ENCODE assay signal across 1 cellular context in genomic region chr4:88008133-88008621, GRCh38.
TF ChIP-seq lines count a peak whose summit lies in the region.

No MANE protein-coding gene starts in this region.

TF ChIP-seq in H1, 55 proteins besides CTCF, POLR2A, EP300 and RAD21:
- TF ChIP-seq ASH2L (IDR thresholded peaks at IDR 0.05; ENCODE audit: low read length) = peak; percentile 80
- TF ChIP-seq RFX5 (IDR thresholded peaks at IDR 0.05; ENCODE audit: borderline replicate concordance, low read depth, low read length) = no peak
- TF ChIP-seq ATF3 (IDR thresholded peaks at IDR 0.05; ENCODE audit: insufficient read depth, low read depth, low read length) = no peak
- no peak for TF ChIP-seq PHF8 (conservative IDR thresholded peaks at IDR 0.05; ENCODE audit: low read depth, low read length)
- TF ChIP-seq KDM5A (IDR thresholded peaks at IDR 0.05; ENCODE audit: low read length) = no peak
- peak; percentile 69; the same call in 1 of the 2 replicates for TF ChIP-seq YY1 (IDR thresholded peaks at IDR 0.05; ENCODE audit: low read depth, low read length)
- no peak for TF ChIP-seq USF2 (IDR thresholded peaks at IDR 0.05; ENCODE audit: low read length)
- 0 out of 4 replicates have a peak, but pooled peaks of 1 of the 2 experiments have one; percentile 11 for TF ChIP-seq SIN3A (conservative IDR thresholded peaks at IDR 0.05 in 1 of 2, IDR thresholded peaks at IDR 0.05 in 1 of 2; ENCODE audit: low read depth in 1 of 2, low read length in 2 of 2)
- no peak for TF ChIP-seq SIX5 (IDR thresholded peaks at IDR 0.05; ENCODE audit: low read depth, low read length)
- TF ChIP-seq CHD1 (IDR thresholded peaks at IDR 0.05; ENCODE audit: low read depth, low read length) = no peak
- TF ChIP-seq FOSL1 (IDR thresholded peaks at IDR 0.05; ENCODE audit: insufficient read depth, low read depth, low read length) = no peak
- TF ChIP-seq BRCA1 (IDR thresholded peaks at IDR 0.05; ENCODE audit: low read depth, low read length) = no peak
- TF ChIP-seq TEAD4 (IDR thresholded peaks at IDR 0.05; ENCODE audit: low read depth, low read length) = peak; percentile 82
- TF ChIP-seq HDAC2 (IDR thresholded peaks at IDR 0.05; ENCODE audit: borderline replicate concordance in 1 of 2, low read depth in 2 of 2, low read length in 2 of 2) = peak in 1 of 2 experiments; percentile 71; a peak in 1 of 4 replicates
- peak; percentile 89 for TF ChIP-seq KDM4A (IDR thresholded peaks at IDR 0.05; ENCODE audit: low read depth, low read length, severe bottlenecking)
TF ChIP-seq in H1: peak in this region for 6.
